Comparison of ENCODE assay signal across 8 cellular contexts in genomic region chr11:2928605-2929510, GRCh38. TPM values are rescaled to one million over a fixed set of nuclear protein-coding genes. Genes with fewer than 3 reads are reported as not detected.
DNase-seq lines count a peak whose midpoint lies in the region; ATAC-seq and TF ChIP-seq lines count a peak whose summit lies in the region.

Gene PHLDA2, minus strand, starts transcription at chr11:2929420. Its CDS starts 56 bp downstream, at chr11:2929364.

- no peaks in the 10 kb centered on the region for H3K36me3 Mint-ChIP-seq in activated naive CD4-positive, alpha-beta T cell treated with anti-CD3 and anti-CD28 coated beads for 36 hours (ENCODE audit: low read depth)

- H3K4me3 Mint-ChIP-seq in activated naive CD4-positive, alpha-beta T cell treated with anti-CD3 and anti-CD28 coated beads for 36 hours, result peak within 1 kb of the TSS; percentile 75

- CTCF ChIA-PET in activated naive CD4-positive, alpha-beta T cell treated with anti-CD3 and anti-CD28 coated beads for 36 hours (lab: Charles Lee), result interaction anchor here (1.3 to 2.2 kb wide), 4 partner anchors 8 to 396 kb away, joined by 3 to 18 read pairs (median 9); partner anchors contain the start of gene CDKN1C

- peaks cover 22% of the 10 kb centered on the region for H3K4me1 Mint-ChIP-seq in activated naive CD4-positive, alpha-beta T cell treated with anti-CD3 and anti-CD28 coated beads for 36 hours (ENCODE audit: low read depth)

- intact Hi-C loops in activated naive CD4-positive, alpha-beta T cell treated with anti-CD3 and anti-CD28 coated beads for 36 hours (cut with micrococcal nuclease), result loop anchor here (1.0 kb wide), 1 partner anchor 27 kb away; a partner anchor contains a TSS
- intact Hi-C loops in Right ventricle myocardium superior (cut with DNase I) (no loop called here), posterior cingulate gyrus (cut with DNase I) (no loop called here)

- H3K27ac Mint-ChIP-seq in activated naive CD4-positive, alpha-beta T cell treated with anti-CD3 and anti-CD28 coated beads for 36 hours, result no peak within 1 kb of the TSS

- peak in 2 of 3 experiments; percentile 59 to 62 for DNase-seq in NCI-H1417 (lab: John Stamatoyannopoulos, UW)
- no peak for DNase-seq in NCI-H1417 treated with DMSO at 0.1 percent for 48 hours (lab: John Stamatoyannopoulos, UW)
- DNase-seq in activated naive CD4-positive, alpha-beta T cell treated with anti-CD3 and anti-CD28 coated beads for 36 hours, result peak; percentile 74
- DNase-seq in Right ventricle myocardium superior, result peak; percentile 74
- peak in 7 of 10 donors; percentile 28 to 93 (median 50) for DNase-seq in posterior cingulate gyrus
- no peak for DNase-seq in GOT3 (lab: John Stamatoyannopoulos, UW)

- no peaks in the 10 kb centered on the region for H3K9me3 Mint-ChIP-seq in activated naive CD4-positive, alpha-beta T cell treated with anti-CD3 and anti-CD28 coated beads for 36 hours

- peaks cover 20% of the 10 kb centered on the region for H3K27me3 Mint-ChIP-seq in activated naive CD4-positive, alpha-beta T cell treated with anti-CD3 and anti-CD28 coated beads for 36 hours (ENCODE audit: low read depth)

- ATAC-seq in Right ventricle myocardium superior (ENCODE audit: poor library complexity) (peak; percentile 23), HG03196 (IDR thresholded peaks at IDR 0.05; ENCODE audit: unreplicated experiment) (no peak)

TF ChIP-seq in PFSK-1, 5 proteins besides CTCF, POLR2A, EP300 and RAD21:
- TF ChIP-seq SIN3A (IDR thresholded peaks at IDR 0.05; ENCODE audit: borderline replicate concordance, insufficient read depth, low read length), result 0 out of 2 replicates have a peak, but pooled peaks have one; percentile 69
- no peak for TF ChIP-seq FOXP2 (optimal IDR thresholded peaks at IDR 0.05; ENCODE audit: borderline replicate concordance, extremely low read depth, extremely low read length, insufficient read depth)
- TF ChIP-seq POLR2AphosphoS5 (IDR thresholded peaks at IDR 0.05; ENCODE audit: low read depth, low read length), result peak; percentile 94
- TF ChIP-seq, protein P1, sequence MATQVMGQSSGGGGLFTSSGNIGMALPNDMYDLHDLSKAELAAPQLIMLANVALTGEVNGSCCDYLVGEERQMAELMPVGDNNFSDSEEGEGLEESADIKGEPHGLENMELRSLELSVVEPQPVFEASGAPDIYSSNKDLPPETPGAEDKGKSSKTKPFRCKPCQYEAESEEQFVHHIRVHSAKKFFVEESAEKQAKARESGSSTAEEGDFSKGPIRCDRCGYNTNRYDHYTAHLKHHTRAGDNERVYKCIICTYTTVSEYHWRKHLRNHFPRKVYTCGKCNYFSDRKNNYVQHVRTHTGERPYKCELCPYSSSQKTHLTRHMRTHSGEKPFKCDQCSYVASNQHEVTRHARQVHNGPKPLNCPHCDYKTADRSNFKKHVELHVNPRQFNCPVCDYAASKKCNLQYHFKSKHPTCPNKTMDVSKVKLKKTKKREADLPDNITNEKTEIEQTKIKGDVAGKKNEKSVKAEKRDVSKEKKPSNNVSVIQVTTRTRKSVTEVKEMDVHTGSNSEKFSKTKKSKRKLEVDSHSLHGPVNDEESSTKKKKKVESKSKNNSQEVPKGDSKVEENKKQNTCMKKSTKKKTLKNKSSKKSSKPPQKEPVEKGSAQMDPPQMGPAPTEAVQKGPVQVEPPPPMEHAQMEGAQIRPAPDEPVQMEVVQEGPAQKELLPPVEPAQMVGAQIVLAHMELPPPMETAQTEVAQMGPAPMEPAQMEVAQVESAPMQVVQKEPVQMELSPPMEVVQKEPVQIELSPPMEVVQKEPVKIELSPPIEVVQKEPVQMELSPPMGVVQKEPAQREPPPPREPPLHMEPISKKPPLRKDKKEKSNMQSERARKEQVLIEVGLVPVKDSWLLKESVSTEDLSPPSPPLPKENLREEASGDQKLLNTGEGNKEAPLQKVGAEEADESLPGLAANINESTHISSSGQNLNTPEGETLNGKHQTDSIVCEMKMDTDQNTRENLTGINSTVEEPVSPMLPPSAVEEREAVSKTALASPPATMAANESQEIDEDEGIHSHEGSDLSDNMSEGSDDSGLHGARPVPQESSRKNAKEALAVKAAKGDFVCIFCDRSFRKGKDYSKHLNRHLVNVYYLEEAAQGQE (IDR thresholded peaks at IDR 0.05; ENCODE audit: insufficient read depth in 1 of 2, low read depth in 2 of 2, low read length in 2 of 2), result 0 out of 4 replicates have a peak, but pooled peaks of 1 of the 2 experiments have one; percentile 5
- 0 out of 2 replicates have a peak, but pooled peaks have one; percentile 53 for TF ChIP-seq TAF1 (IDR thresholded peaks at IDR 0.05; ENCODE audit: borderline replicate concordance, insufficient read depth, low read length)
TF ChIP-seq in PFSK-1: peak in this region for 4.

RNA-seq across cellular contexts. Expression of gene PHLDA2, which starts in this region (rescaled TPM):
- polyA plus RNA-seq in PFSK-1 (2012; ENCODE audit: insufficient read length, low read depth), result 318 TPM
- total RNA-seq in activated naive CD4-positive, alpha-beta T cell treated with anti-CD3 and anti-CD28 coated beads for 36 hours, result 1 to 10 TPM; 2.8 to 3.6 TPM
- 1.1 TPM for total RNA-seq in Right ventricle myocardium superior

Comparison
In these comparisons a context has a peak if more than half of its experiments do, and no peak if none do; other contexts are left out.
1. DNase-seq: peak in NCI-H1417 (2 of 3), activated naive CD4-positive, alpha-beta T cell treated with anti-CD3 and anti-CD28 coated beads for 36 hours (single experiment), Right ventricle myocardium superior (single experiment) and posterior cingulate gyrus (7 of 10); none in NCI-H1417 treated with DMSO at 0.1 percent for 48 hours (single experiment) and GOT3 (single experiment).